1 cellular context compared by ENCODE assay signal in the genomic region with DNA sequence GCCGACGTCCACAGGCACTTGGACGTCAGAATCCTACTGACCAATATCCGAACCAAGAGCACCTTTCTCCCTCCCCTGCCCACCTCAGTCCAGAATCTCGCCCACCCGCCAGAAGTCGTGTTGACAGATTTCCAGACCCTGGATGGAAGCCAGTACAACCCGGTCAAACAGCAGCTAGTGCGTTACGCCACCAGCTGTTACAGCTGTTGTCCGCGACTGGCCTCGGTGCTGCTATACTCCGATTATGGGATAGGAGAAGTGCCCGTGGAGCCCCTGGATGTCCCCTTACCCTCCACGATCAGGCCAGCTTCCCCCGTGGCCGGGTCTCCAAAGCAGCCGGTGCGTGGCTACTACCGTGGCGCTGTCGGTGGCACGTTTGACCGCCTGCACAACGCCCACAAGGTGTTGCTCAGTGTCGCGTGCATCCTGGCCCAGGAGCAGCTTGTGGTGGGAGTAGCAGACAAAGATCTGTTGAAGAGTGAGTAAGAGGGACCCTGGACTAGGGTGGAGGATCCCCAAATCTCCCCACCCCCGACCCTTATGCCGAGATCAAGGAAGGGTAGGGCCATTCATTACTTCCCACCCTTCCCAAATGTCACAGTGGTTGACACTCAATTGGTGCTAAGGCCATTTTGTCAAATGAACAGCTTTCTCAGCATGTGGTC.
TF ChIP-seq lines count a peak whose summit lies in the region.

No MANE protein-coding gene starts in this region.

TF ChIP-seq in GM12878, 131 proteins besides CTCF, POLR2A, EP300 and RAD21:
- TF ChIP-seq E2F4 (IDR thresholded peaks at IDR 0.05; ENCODE audit: low read depth, low read length) (no peak), SIN3A (IDR thresholded peaks at IDR 0.05; ENCODE audit: low read depth, low read length) (peak; percentile 52), EZH2 (IDR thresholded peaks at IDR 0.05; ENCODE audit: borderline replicate concordance, control insufficient read depth, low read depth, low read length) (no peak), USF1 (IDR thresholded peaks at IDR 0.05; ENCODE audit: borderline replicate concordance, extremely low read length, insufficient read depth, low read depth, low read length) (no peak), SMAD1 (IDR thresholded peaks at IDR 0.05; ENCODE audit: low read depth, partially characterized antibody) (no peak), CHD2 (IDR thresholded peaks at IDR 0.05; ENCODE audit: borderline replicate concordance, low read depth, low read length) (no peak), WRNIP1 (IDR thresholded peaks at IDR 0.05; ENCODE audit: borderline replicate concordance, low read depth, low read length) (no peak), RUNX3 (IDR thresholded peaks at IDR 0.05; ENCODE audit: low read length) (peak; percentile 52), ZBTB4 (CRISPR knock-in tag; IDR thresholded peaks at IDR 0.05) (no peak), PAX5 (IDR thresholded peaks at IDR 0.05; ENCODE audit: borderline replicate concordance, low read depth, low read length) (peak; percentile 52; the same call in 1 of the 2 replicates), BHLHE40 (IDR thresholded peaks at IDR 0.05; ENCODE audit: borderline replicate concordance in 1 of 2, low read depth in 2 of 2, low read length in 1 of 2) (peak; percentile 89 to 91), CHD4 (IDR thresholded peaks at IDR 0.05) (no peak), PML (IDR thresholded peaks at IDR 0.05; ENCODE audit: low read length) (no peak), ZNF274 (IDR thresholded peaks at IDR 0.05; ENCODE audit: insufficient read depth, insufficient read length) (no peak), KAT2A (conservative IDR thresholded peaks at IDR 0.05; ENCODE audit: control insufficient read depth, low read depth, low read length) (no peak), ZNF24 (IDR thresholded peaks at IDR 0.05) (no peak), YY1 (IDR thresholded peaks at IDR 0.05; ENCODE audit: low read depth, low read length) (0 out of 2 replicates have a peak, but pooled peaks have one; percentile 9)
- TF ChIP-seq, protein P1, sequence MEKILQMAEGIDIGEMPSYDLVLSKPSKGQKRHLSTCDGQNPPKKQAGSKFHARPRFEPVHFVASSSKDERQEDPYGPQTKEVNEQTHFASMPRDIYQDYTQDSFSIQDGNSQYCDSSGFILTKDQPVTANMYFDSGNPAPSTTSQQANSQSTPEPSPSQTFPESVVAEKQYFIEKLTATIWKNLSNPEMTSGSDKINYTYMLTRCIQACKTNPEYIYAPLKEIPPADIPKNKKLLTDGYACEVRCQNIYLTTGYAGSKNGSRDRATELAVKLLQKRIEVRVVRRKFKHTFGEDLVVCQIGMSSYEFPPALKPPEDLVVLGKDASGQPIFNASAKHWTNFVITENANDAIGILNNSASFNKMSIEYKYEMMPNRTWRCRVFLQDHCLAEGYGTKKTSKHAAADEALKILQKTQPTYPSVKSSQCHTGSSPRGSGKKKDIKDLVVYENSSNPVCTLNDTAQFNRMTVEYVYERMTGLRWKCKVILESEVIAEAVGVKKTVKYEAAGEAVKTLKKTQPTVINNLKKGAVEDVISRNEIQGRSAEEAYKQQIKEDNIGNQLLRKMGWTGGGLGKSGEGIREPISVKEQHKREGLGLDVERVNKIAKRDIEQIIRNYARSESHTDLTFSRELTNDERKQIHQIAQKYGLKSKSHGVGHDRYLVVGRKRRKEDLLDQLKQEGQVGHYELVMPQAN (conservative IDR thresholded peaks at IDR 0.05): peak; percentile 34; the same call in 1 of the 2 replicates
